In genomic region chr3:74267126-74267525, GRCh38 we compare ENCODE assay signal across 17 cellular contexts.
"Had no signal": no experiment of that assay in that cellular context is flagged by ENCODE, and none has a peak within 500 bp of the region (broad histone marks: within the 10 kb centered on the region; RNA-seq: fewer than 3 reads in every experiment).

No MANE protein-coding gene starts in this region.

- DNase-seq: activated CD4-positive, alpha-beta T cell treated with anti-CD3 and anti-CD28 coated beads, Interleukin-2, amount 50 U/mL, for 1 hour; activated CD4-positive, CD25-positive, alpha-beta regulatory T cell treated with anti-CD3 and anti-CD28 coated beads, Interleukin-2, amount 50 U/mL, for 72 hours; activated CD8-positive, alpha-beta memory T cell treated with anti-CD3 and anti-CD28 coated beads, Interleukin-2, amount 50 U/mL, for 48 hours; activated effector memory CD4-positive, alpha-beta T cell treated with anti-CD3 and anti-CD28 coated beads, Interleukin-2, amount 50 U/mL, for 16 hours; activated naive CD4-positive, alpha-beta T cell treated with anti-CD3 and anti-CD28 coated beads, Interleukin-2, amount 50 U/mL, for 16 hours; effector memory CD4-positive, alpha-beta T cell; immature natural killer cell; natural killer cell; stimulated activated CD4-positive, alpha-beta T cell treated with anti-CD3 and anti-CD28 coated beads, Interleukin-4, amount 100 ng/mL, for 4 hours; upper lobe of right lung had no signal

- H3K4me1 Mint-ChIP-seq: immature natural killer cell; natural killer cell; stimulated activated memory B cell treated with anti-CD40 and anti-IgM and Interleukin-4, amounts not matched to agents 10 μg/mL and 1 μg/mL and 100 μg/mL, for 72 hours had no signal

- H3K9me3 ChIP-seq: breast epithelium, neutrophil, pancreas, right lobe of liver, thoracic aorta, upper lobe of right lung had no signal

- H3K27ac ChIP-seq: breast epithelium, neutrophil, pancreas, right lobe of liver, thoracic aorta, upper lobe of right lung, VCaP had no signal

- ATAC-seq: natural killer cell; stimulated activated memory B cell treated with anti-CD40 and anti-IgM and Interleukin-4, amounts not matched to agents 10 μg/mL and 1 μg/mL and 100 μg/mL, for 72 hours had no signal

- H3K4me3 Mint-ChIP-seq: immature natural killer cell; natural killer cell; stimulated activated memory B cell treated with anti-CD40 and anti-IgM and Interleukin-4, amounts not matched to agents 10 μg/mL and 1 μg/mL and 100 μg/mL, for 72 hours had no signal

- H3K4me3 ChIP-seq: breast epithelium, pancreas, right lobe of liver, thoracic aorta, upper lobe of right lung had no signal

- H3K36me3 ChIP-seq: breast epithelium, neutrophil, pancreas, right lobe of liver, thoracic aorta, upper lobe of right lung had no signal

- H3K27me3 Mint-ChIP-seq: stimulated activated memory B cell treated with anti-CD40 and anti-IgM and Interleukin-4, amounts not matched to agents 10 μg/mL and 1 μg/mL and 100 μg/mL, for 72 hours had no signal

- H3K27me3 ChIP-seq: breast epithelium, neutrophil, pancreas, right lobe of liver, upper lobe of right lung had no signal

- H3K4me1 ChIP-seq: breast epithelium, pancreas, upper lobe of right lung had no signal

- H3K27ac Mint-ChIP-seq: immature natural killer cell; natural killer cell; stimulated activated memory B cell treated with anti-CD40 and anti-IgM and Interleukin-4, amounts not matched to agents 10 μg/mL and 1 μg/mL and 100 μg/mL, for 72 hours had no signal

- H3K9me3 Mint-ChIP-seq: stimulated activated memory B cell treated with anti-CD40 and anti-IgM and Interleukin-4, amounts not matched to agents 10 μg/mL and 1 μg/mL and 100 μg/mL, for 72 hours had no signal

- H3K36me3 Mint-ChIP-seq: immature natural killer cell; stimulated activated memory B cell treated with anti-CD40 and anti-IgM and Interleukin-4, amounts not matched to agents 10 μg/mL and 1 μg/mL and 100 μg/mL, for 72 hours had no signal
